9 cellular contexts compared by ENCODE assay signal in genomic region chr5:150441813-150442698, GRCh38. TPM values are rescaled to one million over a fixed set of nuclear protein-coding genes. Genes with fewer than 3 reads are reported as not detected.
A peak's percentile ranks its signal among the peaks of the same experiment; 100 is the strongest.
DNase-seq lines count a peak whose midpoint lies in the region; ATAC-seq and TF ChIP-seq lines count a peak whose summit lies in the region.
"Had no signal": no experiment of that assay in that cellular context is flagged by ENCODE, and none has a peak within 500 bp of the region (broad histone marks: within the 10 kb centered on the region; RNA-seq: fewer than 3 reads in every experiment).

No MANE protein-coding gene starts in this region.

- peaks cover 39% of the 10 kb centered on the region for H3K36me3 Mint-ChIP-seq in activated naive CD8-positive, alpha-beta T cell treated with anti-CD3 and anti-CD28 coated beads, Interleukin-2, amount 50 U/mL, for 24 hours (ENCODE audit: low read depth)

- TF ChIP-seq CTCF in prostate gland (IDR thresholded peaks at IDR 0.05) = no peak

- ATAC-seq in activated naive CD8-positive, alpha-beta T cell treated with anti-CD3 and anti-CD28 coated beads, Interleukin-2, amount 50 U/mL, for 24 hours = no peak

- H3K4me1 Mint-ChIP-seq in activated naive CD8-positive, alpha-beta T cell treated with anti-CD3 and anti-CD28 coated beads, Interleukin-2, amount 50 U/mL, for 24 hours = peaks cover 22% of the 10 kb centered on the region

- H3K9me3 Mint-ChIP-seq in activated naive CD8-positive, alpha-beta T cell treated with anti-CD3 and anti-CD28 coated beads, Interleukin-2, amount 50 U/mL, for 24 hours = no peaks in the 10 kb centered on the region

- 43% methylated on average over 18 of the region's 18 CpGs for WGBS in prostate gland

- no peaks in the 10 kb centered on the region for H3K27me3 Mint-ChIP-seq in activated naive CD8-positive, alpha-beta T cell treated with anti-CD3 and anti-CD28 coated beads, Interleukin-2, amount 50 U/mL, for 24 hours

- H3K4me1 ChIP-seq in iPS-18a (ENCODE audit: control insufficient read depth, low read depth, low read length) = peaks cover 15% of the 10 kb centered on the region
- no peaks in the 10 kb centered on the region for H3K4me1 ChIP-seq in prostate gland (replicated peaks)

- H3K4me3 ChIP-seq in iPS-18a (ENCODE audit: low read length) (no peak overlapping the region), prostate gland (no peak overlapping the region)

- DNase-seq in A172 (ENCODE audit: low spot score) = peak; percentile 41
- peak; percentile 53 for DNase-seq in G401 (ENCODE audit: low spot score)
- no peak for DNase-seq in activated naive CD8-positive, alpha-beta T cell treated with anti-CD3 and anti-CD28 coated beads, Interleukin-2, amount 50 U/mL, for 24 hours
- DNase-seq in NCI-H1092 treated with DMSO at 0.1 percent for 48 hours (lab: John Stamatoyannopoulos, UW) = no peak
- no peak for DNase-seq in germinal center (ENCODE audit: low spot score)
- no peak for DNase-seq in prostate gland (ENCODE audit: low spot score)
- no peak for DNase-seq in NCI-H2196 treated with DMSO at 0.1 percent for 48 hours (lab: John Stamatoyannopoulos, UW; ENCODE audit: unreplicated experiment)
- DNase-seq: kidney had no signal

- TF ChIP-seq POLR2A in prostate gland (IDR thresholded peaks at IDR 0.05) = no peak

- no peaks in the 10 kb centered on the region for H3K27me3 ChIP-seq in iPS-18a (ENCODE audit: control insufficient read depth, insufficient read depth, low read length)
- H3K27me3 ChIP-seq in prostate gland (replicated peaks; ENCODE audit: insufficient read depth) = no peaks in the 10 kb centered on the region

- peak overlapping the region; percentile 35 for H3K27ac Mint-ChIP-seq in activated naive CD8-positive, alpha-beta T cell treated with anti-CD3 and anti-CD28 coated beads, Interleukin-2, amount 50 U/mL, for 24 hours

- intact Hi-C loops in prostate gland (cut with DNase I) = no loop called here

- H3K9ac ChIP-seq in iPS-18a (ENCODE audit: low read length) = peak overlapping the region; percentile 26

- in situ Hi-C loops in G401 (cut with HindIII; ENCODE audit: low sequenced_read_pairs) = no loop called here

- H3K9me3 ChIP-seq in iPS-18a (ENCODE audit: control insufficient read depth, low read depth, low read length) (no peaks in the 10 kb centered on the region), prostate gland (no peaks in the 10 kb centered on the region)

- H3K27ac ChIP-seq in iPS-18a (ENCODE audit: low read length) = peak overlapping the region; percentile 4
- no peak overlapping the region for H3K27ac ChIP-seq in prostate gland

- no peak overlapping the region for H3K4me3 Mint-ChIP-seq in activated naive CD8-positive, alpha-beta T cell treated with anti-CD3 and anti-CD28 coated beads, Interleukin-2, amount 50 U/mL, for 24 hours

- H3K36me3 ChIP-seq in iPS-18a (ENCODE audit: control insufficient read depth, low read depth, low read length) (peaks cover 38% of the 10 kb centered on the region), prostate gland (peaks cover 26 to 28% of the 10 kb centered on the region in 2 donors)

RNA-seq across cellular contexts. Expression of gene RPS14, which starts 7.5 kb away (rescaled TPM):
- total RNA-seq in A172 (2014; rRNA removed; shearing (Covaris generic)) = 2,916 and 3,804 TPM in 2 replicates
- total RNA-seq in G401 (2014; rRNA removed; shearing (Covaris generic)) = 3,973 and 5,195 TPM in 2 replicates
- total RNA-seq in prostate gland = 1,000 to 10,000 TPM; 1,708 to 3,672 TPM

RNA-seq across cellular contexts. Expression of gene CD74, which starts 29.3 kb away (rescaled TPM):
- total RNA-seq in A172 (2014; rRNA removed; shearing (Covaris generic)) = 1.1 TPM in 1 of 2 replicates, not detected in the other
- total RNA-seq in G401 (2014; rRNA removed; shearing (Covaris generic)) = 118 and 123 TPM in 2 replicates
- 100 to 1,000 TPM; 425 to 612 TPM for total RNA-seq in prostate gland

Comparison
In these comparisons a context has a peak if more than half of its experiments do, and no peak if none do; other contexts are left out.
1. DNase-seq: peak in A172 (single experiment) and G401 (single experiment); none in activated naive CD8-positive, alpha-beta T cell treated with anti-CD3 and anti-CD28 coated beads, Interleukin-2, amount 50 U/mL, for 24 hours (single experiment), NCI-H1092 treated with DMSO at 0.1 percent for 48 hours (single experiment), germinal center (single experiment), prostate gland (single experiment) and NCI-H2196 treated with DMSO at 0.1 percent for 48 hours (single experiment).
2. RNA of gene CD74, which starts 29.3 kb away (total RNA-seq): 425 to 612 TPM in prostate gland and 118 to 123 TPM in G401; 1.1 TPM in A172; every median in the first group is over 10 times any median in the second.